Comparison of ENCODE assay signal across 9 cellular contexts in genomic region chr17:17834974-17835373, GRCh38. TPM values are rescaled to one million over a fixed set of nuclear protein-coding genes. Genes with fewer than 3 reads are reported as not detected.
DNase-seq lines count a peak whose midpoint lies in the region; ATAC-seq and TF ChIP-seq lines count a peak whose summit lies in the region.
"Had no signal": no experiment of that assay in that cellular context is flagged by ENCODE, and none has a peak within 500 bp of the region (broad histone marks: within the 10 kb centered on the region; RNA-seq: fewer than 3 reads in every experiment).

No MANE protein-coding gene starts in this region.

- no peaks in the 10 kb centered on the region for H3K9me3 Mint-ChIP-seq in activated CD4-positive, alpha-beta T cell treated with anti-CD3 and anti-CD28 coated beads for 36 hours (ENCODE audit: low read depth)
- H3K9me3 Mint-ChIP-seq in activated naive CD8-positive, alpha-beta T cell treated with anti-CD3 and anti-CD28 coated beads for 36 hours: no peaks in the 10 kb centered on the region

- no peak for TF ChIP-seq CTCF in suprapubic skin (IDR thresholded peaks at IDR 0.05)
- no peak for TF ChIP-seq CTCF in foreskin keratinocyte (conservative IDR thresholded peaks at IDR 0.05)

- intact Hi-C loops in activated CD4-positive, alpha-beta T cell treated with anti-CD3 and anti-CD28 coated beads for 36 hours (cut with DNase I, micrococcal nuclease): loop anchor here (5.0 kb wide), 3 partner anchors 83 to 793 kb away; partner anchors contain the start of genes MPRIP (in 1 of the 2) and RAI1 (in 1 of the 2)

- H3K4me1 Mint-ChIP-seq in activated CD4-positive, alpha-beta T cell treated with anti-CD3 and anti-CD28 coated beads for 36 hours: peaks cover 70% of the 10 kb centered on the region
- H3K4me1 Mint-ChIP-seq in activated naive CD8-positive, alpha-beta T cell treated with anti-CD3 and anti-CD28 coated beads for 36 hours: peaks cover 71% of the 10 kb centered on the region

- CTCF ChIA-PET in activated CD4-positive, alpha-beta T cell treated with anti-CD3 and anti-CD28 coated beads for 36 hours (lab: Charles Lee): interaction anchor here (0.6 to 2.7 kb wide), 4 partner anchors 12 to 153 kb away, joined by 4 to 16 read pairs (median 7); no protein-coding TSS in a partner anchor

- peak overlapping the region; percentile 98 for H3K27ac Mint-ChIP-seq in activated CD4-positive, alpha-beta T cell treated with anti-CD3 and anti-CD28 coated beads for 36 hours
- peak overlapping the region; percentile 98 for H3K27ac Mint-ChIP-seq in activated naive CD8-positive, alpha-beta T cell treated with anti-CD3 and anti-CD28 coated beads for 36 hours

- DNase-seq in activated CD4-positive, alpha-beta T cell treated with anti-CD3 and anti-CD28 coated beads for 36 hours: no peak
- DNase-seq in activated CD4-positive, alpha-beta T cell treated with anti-CD3 and anti-CD28 coated beads for 48 hours: no peak
- no peak for DNase-seq in activated naive CD8-positive, alpha-beta T cell treated with anti-CD3 and anti-CD28 coated beads for 36 hours
- no peak for DNase-seq in suprapubic skin (ENCODE audit: low spot score in 2 of 2)
- no peak for DNase-seq in foreskin keratinocyte

- peaks cover 79% of the 10 kb centered on the region for H3K4me1 ChIP-seq in suprapubic skin
- peaks cover 28% of the 10 kb centered on the region for H3K4me1 ChIP-seq in foreskin keratinocyte

- peak overlapping the region; percentile 94 for H3K4me3 Mint-ChIP-seq in activated CD4-positive, alpha-beta T cell treated with anti-CD3 and anti-CD28 coated beads for 36 hours
- peak overlapping the region; percentile 96 for H3K4me3 Mint-ChIP-seq in activated naive CD8-positive, alpha-beta T cell treated with anti-CD3 and anti-CD28 coated beads for 36 hours

- H3K9me3 ChIP-seq in suprapubic skin: no peaks in the 10 kb centered on the region
- H3K9me3 ChIP-seq: mucosa of descending colon had no signal

- H3K36me3 Mint-ChIP-seq in activated CD4-positive, alpha-beta T cell treated with anti-CD3 and anti-CD28 coated beads for 36 hours (ENCODE audit: low read depth): peaks cover 39% of the 10 kb centered on the region
- H3K36me3 Mint-ChIP-seq in activated naive CD8-positive, alpha-beta T cell treated with anti-CD3 and anti-CD28 coated beads for 36 hours: peaks cover 37% of the 10 kb centered on the region

- H3K36me3 ChIP-seq in suprapubic skin: no peaks in the 10 kb centered on the region

- no peaks in the 10 kb centered on the region for H3K27me3 Mint-ChIP-seq in activated CD4-positive, alpha-beta T cell treated with anti-CD3 and anti-CD28 coated beads for 36 hours
- peaks cover 5% of the 10 kb centered on the region for H3K27me3 Mint-ChIP-seq in activated naive CD8-positive, alpha-beta T cell treated with anti-CD3 and anti-CD28 coated beads for 36 hours

- H3K27ac ChIP-seq in layer of hippocampus (ENCODE audit: low read depth, low read length): peak overlapping the region; percentile 99
- peak overlapping the region; percentile 98 for H3K27ac ChIP-seq in suprapubic skin
- H3K27ac ChIP-seq in foreskin keratinocyte: no peak overlapping the region

- TF ChIP-seq EP300 in suprapubic skin (IDR thresholded peaks at IDR 0.05): no peak

- POLR2A ChIA-PET in activated CD4-positive, alpha-beta T cell treated with anti-CD3 and anti-CD28 coated beads for 36 hours (lab: Charles Lee): interaction anchor here (1.3 to 1.9 kb wide), 2 partner anchors 10 to 15 kb away, joined by 4 to 9 read pairs; no protein-coding TSS in a partner anchor

- 79% methylated on average over 4 of the region's 4 CpGs for WGBS in suprapubic skin

- ATAC-seq in activated CD4-positive, alpha-beta T cell treated with anti-CD3 and anti-CD28 coated beads for 36 hours: no peak
- ATAC-seq in GM18517 (IDR thresholded peaks at IDR 0.05; ENCODE audit: unreplicated experiment): no peak
- ATAC-seq in HG03280 (IDR thresholded peaks at IDR 0.05; ENCODE audit: unreplicated experiment): no peak
- ATAC-seq in foreskin keratinocyte: no peak
- ATAC-seq: mucosa of descending colon had no signal

- no peak for TF ChIP-seq POLR2A in suprapubic skin (IDR thresholded peaks at IDR 0.05)

- H3K27me3 ChIP-seq in layer of hippocampus (ENCODE audit: control insufficient read depth, insufficient read depth, low read length): no peaks in the 10 kb centered on the region
- no peaks in the 10 kb centered on the region for H3K27me3 ChIP-seq in suprapubic skin
- H3K27me3 ChIP-seq in foreskin keratinocyte: no peaks in the 10 kb centered on the region

- H3K4me3 ChIP-seq in suprapubic skin: peak overlapping the region; percentile 73
- H3K4me3 ChIP-seq: mucosa of descending colon had no signal

RNA-seq across cellular contexts. Expression of gene SREBF1, which starts 1.8 kb away (rescaled TPM):
- 10 to 100 TPM; 87.6 to 97.2 TPM for total RNA-seq in activated CD4-positive, alpha-beta T cell treated with anti-CD3 and anti-CD28 coated beads for 36 hours
- 100 to 1,000 TPM; 123 to 131 TPM for total RNA-seq in activated naive CD8-positive, alpha-beta T cell treated with anti-CD3 and anti-CD28 coated beads for 36 hours
- total RNA-seq in suprapubic skin: 100 to 1,000 TPM in 2 of 4 donors, 10 to 100 TPM in 2; 78.1 to 124 (median 91.7) TPM
- 113 and 118 TPM in 2 replicates for total RNA-seq in foreskin keratinocyte
- polyA plus RNA-seq in foreskin keratinocyte: 67.3 and 72.1 TPM in 2 replicates
